Comparison of ENCODE assay signal across 35 cellular contexts in genomic region chr1:9048551-9048950, GRCh38. TPM values are rescaled to one million over a fixed set of nuclear protein-coding genes. Genes with fewer than 3 reads are reported as not detected.
"Had no signal": no experiment of that assay in that cellular context is flagged by ENCODE, and none has a peak within 500 bp of the region (broad histone marks: within the 10 kb centered on the region; RNA-seq: fewer than 3 reads in every experiment).

No MANE protein-coding gene starts in this region.

- H3K27me3 ChIP-seq: neutrophil, pancreas, right lobe of liver, stomach, thyroid gland, tibial nerve, upper lobe of right lung, uterus had no signal

- H3K4me2 ChIP-seq: smooth muscle cell had no signal

- H3K9me3 ChIP-seq: neutrophil, pancreas, psoas muscle, right lobe of liver, stomach, thoracic aorta, thyroid gland, tibial nerve, upper lobe of right lung, uterus had no signal

- FAIRE-seq: pancreas had no signal

- DNase-seq: naive B cell; naive thymus-derived CD8-positive, alpha-beta T cell; nephron progenitor cell; nucleus accumbens; pancreas; psoas muscle; right cardiac atrium; right lobe of liver; stimulated activated CD4-positive, alpha-beta T cell treated with anti-CD3 and anti-CD28 coated beads, Interleukin-15, amount 100 ng/mL, for 24 hours; stimulated activated CD4-positive, alpha-beta T cell treated with anti-CD3 and anti-CD28 coated beads, Interleukin-2, amount 100 ng/mL, for 24 hours; stimulated activated CD4-positive, alpha-beta T cell treated with anti-CD3 and anti-CD28 coated beads, Interleukin-2, amount 100 ng/mL, for 48 hours; stimulated activated CD4-positive, alpha-beta T cell treated with anti-CD3 and anti-CD28 coated beads, Interleukin-4, amount 100 ng/mL, for 24 hours; stimulated activated naive B cell treated with anti-CD40 and anti-IgM and Interleukin-4, amounts not matched to agents 10 μg/mL and 1 μg/mL and 100 μg/mL, for 72 hours; stimulated activated naive CD4-positive, alpha-beta T cell treated with Interleukin-2 at 50 U/mL for 16 hours; stomach; thyroid gland; trophoblast cell; uterus had no signal

- H3K4me1 ChIP-seq: pancreas, right lobe of liver, stomach, thyroid gland, tibial nerve, upper lobe of right lung, uterus had no signal

- H3K36me3 Mint-ChIP-seq: naive thymus-derived CD8-positive, alpha-beta T cell; natural killer cell treated with Interleukin-12 subunit alpha and Interleukin-12 subunit beta and Interleukin-15 and Interleukin-18, amount 100 ng/mL, for 72 hours; stimulated activated effector memory CD8-positive, alpha-beta T cell treated with anti-CD3 and anti-CD28 coated beads, Interleukin-12 subunit alpha, Interleukin-12 subunit beta, amount 100 ng/mL, for 72 hours had no signal

- H3K4me1 Mint-ChIP-seq: naive B cell; naive thymus-derived CD8-positive, alpha-beta T cell; stimulated activated effector memory CD8-positive, alpha-beta T cell treated with anti-CD3 and anti-CD28 coated beads, Interleukin-12 subunit alpha, Interleukin-12 subunit beta, amount 100 ng/mL, for 72 hours had no signal

- H3K4me3 Mint-ChIP-seq: naive B cell; naive thymus-derived CD8-positive, alpha-beta T cell; natural killer cell treated with Interleukin-12 subunit alpha and Interleukin-12 subunit beta and Interleukin-15 and Interleukin-18, amount 100 ng/mL, for 72 hours; nephron progenitor cell; neural crest cell; stimulated activated effector memory CD8-positive, alpha-beta T cell treated with anti-CD3 and anti-CD28 coated beads, Interleukin-12 subunit alpha, Interleukin-12 subunit beta, amount 100 ng/mL, for 72 hours; stimulated activated naive B cell treated with anti-CD40 and anti-IgM and Interleukin-4, amounts not matched to agents 10 μg/mL and 1 μg/mL and 100 μg/mL, for 72 hours; stimulated activated naive CD8-positive, alpha-beta T cell treated with anti-CD3 and anti-CD28 coated beads, Interleukin-15, Interleukin-2, amounts not matched to agents 100 ng/mL and 50 ng/mL, for 24 hours had no signal

- H3K9me3 Mint-ChIP-seq: naive B cell; naive thymus-derived CD8-positive, alpha-beta T cell; natural killer cell treated with Interleukin-12 subunit alpha and Interleukin-12 subunit beta and Interleukin-15 and Interleukin-18, amount 100 ng/mL, for 72 hours; nephron progenitor cell; neural crest cell; stimulated activated effector memory CD8-positive, alpha-beta T cell treated with anti-CD3 and anti-CD28 coated beads, Interleukin-12 subunit alpha, Interleukin-12 subunit beta, amount 100 ng/mL, for 72 hours; stimulated activated naive B cell treated with anti-CD40 and anti-IgM and Interleukin-4, amounts not matched to agents 10 μg/mL and 1 μg/mL and 100 μg/mL, for 72 hours; stimulated activated naive CD8-positive, alpha-beta T cell treated with anti-CD3 and anti-CD28 coated beads, Interleukin-15, Interleukin-2, amounts not matched to agents 100 ng/mL and 50 ng/mL, for 24 hours had no signal

- ATAC-seq: naive thymus-derived CD8-positive, alpha-beta T cell; natural killer cell treated with Interleukin-12 subunit alpha and Interleukin-12 subunit beta and Interleukin-15 and Interleukin-18, amount 100 ng/mL, for 72 hours; pancreas; right cardiac atrium; right lobe of liver; stimulated activated effector memory CD8-positive, alpha-beta T cell treated with anti-CD3 and anti-CD28 coated beads, Interleukin-12 subunit alpha, Interleukin-12 subunit beta, amount 100 ng/mL, for 72 hours; stimulated activated naive B cell treated with anti-CD40 and anti-IgM and Interleukin-4, amounts not matched to agents 10 μg/mL and 1 μg/mL and 100 μg/mL, for 72 hours; upper lobe of right lung had no signal

- H3K27me3 Mint-ChIP-seq: naive B cell; stimulated activated naive B cell treated with anti-CD40 and anti-IgM and Interleukin-4, amounts not matched to agents 10 μg/mL and 1 μg/mL and 100 μg/mL, for 72 hours; stimulated activated naive CD8-positive, alpha-beta T cell treated with anti-CD3 and anti-CD28 coated beads, Interleukin-15, Interleukin-2, amounts not matched to agents 100 ng/mL and 50 ng/mL, for 24 hours had no signal

- H3K36me3 ChIP-seq: pancreas, right lobe of liver, stomach, thoracic aorta, thyroid gland, tibial nerve, upper lobe of right lung, uterus had no signal

- H3K27ac ChIP-seq: neutrophil, pancreas, psoas muscle, right lobe of liver, skin epidermis, stomach, thoracic aorta, thyroid gland, tibial nerve, upper lobe of right lung, uterus had no signal

- H3K27ac Mint-ChIP-seq: natural killer cell treated with Interleukin-12 subunit alpha and Interleukin-12 subunit beta and Interleukin-15 and Interleukin-18, amount 100 ng/mL, for 72 hours; nephron progenitor cell; progenitor cell of endocrine pancreas; stimulated activated effector memory CD8-positive, alpha-beta T cell treated with anti-CD3 and anti-CD28 coated beads, Interleukin-12 subunit alpha, Interleukin-12 subunit beta, amount 100 ng/mL, for 72 hours; stimulated activated naive B cell treated with anti-CD40 and anti-IgM and Interleukin-4, amounts not matched to agents 10 μg/mL and 1 μg/mL and 100 μg/mL, for 72 hours; stimulated activated naive CD8-positive, alpha-beta T cell treated with anti-CD3 and anti-CD28 coated beads, Interleukin-15, Interleukin-2, amounts not matched to agents 100 ng/mL and 50 ng/mL, for 24 hours had no signal

- H3K4me3 ChIP-seq: pancreas, psoas muscle, right lobe of liver, skin epidermis, smooth muscle cell, stomach, thoracic aorta, thyroid gland, tibial nerve, upper lobe of right lung, uterus had no signal

RNA-seq across cellular contexts. Expression of gene SLC2A5, which starts 20.9 kb away (rescaled TPM):
- total RNA-seq: natural killer cell treated with Interleukin-12 subunit alpha and Interleukin-12 subunit beta and Interleukin-15 and Interleukin-18, amount 100 ng/mL, for 72 hours; neural crest cell; osteocyte; progenitor cell of endocrine pancreas had no signal
- polyA plus RNA-seq: naive thymus-derived CD8-positive, alpha-beta T cell; smooth muscle cell had no signal

RNA-seq across cellular contexts. Expression of gene SLC2A7, which starts 22.3 kb away (rescaled TPM):
- total RNA-seq: naive thymus-derived CD8-positive, alpha-beta T cell; natural killer cell treated with Interleukin-12 subunit alpha and Interleukin-12 subunit beta and Interleukin-15 and Interleukin-18, amount 100 ng/mL, for 72 hours; neural crest cell; omental fat pad; osteocyte; pancreas; progenitor cell of endocrine pancreas; psoas muscle; renal cortical epithelial cell; right cardiac atrium; right lobe of liver; smooth muscle cell; stomach; subcutaneous adipose tissue; temporal lobe; thoracic aorta; tibial nerve; upper lobe of right lung; urinary bladder; uterus had no signal
- polyA plus RNA-seq: pancreas, psoas muscle, right cardiac atrium, smooth muscle cell, stomach, urinary bladder had no signal
